25 cellular contexts compared by ENCODE assay signal in the genomic region with DNA sequence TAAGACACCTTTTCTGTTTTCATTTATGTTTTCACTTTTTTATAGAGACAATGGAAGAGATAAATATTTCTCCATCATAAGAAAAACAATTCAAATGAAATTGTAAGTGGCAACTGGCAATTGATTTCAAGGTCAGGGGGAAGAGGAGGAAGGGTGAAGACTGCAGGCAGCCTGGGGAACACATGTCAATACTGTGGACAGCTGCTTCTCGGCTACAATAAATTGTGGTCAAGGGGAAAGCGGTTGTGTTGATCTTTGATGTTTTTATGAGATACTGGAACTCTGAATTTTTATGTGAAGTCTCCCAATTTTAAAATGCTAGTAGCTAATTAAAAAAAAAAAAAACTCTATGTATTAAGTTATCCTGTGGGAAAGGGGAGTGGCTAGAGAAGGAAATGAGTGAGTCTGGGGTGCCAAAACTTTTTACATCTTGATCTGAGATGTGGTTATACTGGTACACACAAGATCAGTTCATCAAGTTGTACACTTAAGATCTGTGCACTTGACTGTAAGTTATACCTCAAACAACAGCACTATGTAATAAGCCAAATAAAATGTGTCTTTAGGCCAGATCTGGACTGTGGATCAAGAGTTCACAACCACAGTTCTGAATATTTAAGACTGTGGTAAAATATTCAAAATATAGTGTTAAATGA.
"Had no signal": no experiment of that assay in that cellular context is flagged by ENCODE, and none has a peak within 500 bp of the region (broad histone marks: within the 10 kb centered on the region; RNA-seq: fewer than 3 reads in every experiment).

No MANE protein-coding gene starts in this region.

- H3K4me3 Mint-ChIP-seq: activated naive CD8-positive, alpha-beta T cell; activated T-cell treated with anti-CD3 and anti-CD28 coated beads, Interleukin-2, amount 50 U/mL, for 24 hours; central memory CD8-positive, alpha-beta T cell; mesothelial cell of epicardium; neural crest cell; stimulated activated memory B cell treated with anti-CD40 and anti-IgM and Interleukin-4, amounts not matched to agents 10 μg/mL and 1 μg/mL and 100 μg/mL, for 72 hours; T-helper 2 cell treated with Interferon-gamma antibody and Interleukin-4, amounts not matched to agents 5 μg/mL and 100 μg/mL, for 36 hours; WTC11 had no signal

- DNase-seq: activated CD8-positive, alpha-beta memory T cell treated with anti-CD3 and anti-CD28 coated beads, Interleukin-2, amount 50 U/mL, for 4 hours; activated naive CD4-positive, alpha-beta T cell; activated T-cell treated with anti-CD3 and anti-CD28 coated beads, Interleukin-2, amount 50 U/mL, for 24 hours; effector memory CD4-positive, alpha-beta T cell; foreskin melanocyte; left ventricle myocardium superior; mammary epithelial cell; occipital lobe; right lobe of liver; small intestine; stimulated activated CD4-positive, alpha-beta T cell treated with anti-CD3 and anti-CD28 coated beads, Interleukin-2, amount 100 ng/mL, for 24 hours; stomach had no signal

- ATAC-seq: esophagus mucosa; left ventricle myocardium superior; right lobe of liver; stimulated activated memory B cell treated with anti-CD40 and anti-IgM and Interleukin-4, amounts not matched to agents 10 μg/mL and 1 μg/mL and 100 μg/mL, for 72 hours; WTC11 had no signal

- H3K4me3 ChIP-seq: breast epithelium, hepatocyte, right lobe of liver, stomach, suprapubic skin, tibial nerve had no signal

- H3K27me3 Mint-ChIP-seq: activated naive CD8-positive, alpha-beta T cell; activated T-cell treated with anti-CD3 and anti-CD28 coated beads, Interleukin-2, amount 50 U/mL, for 24 hours; central memory CD8-positive, alpha-beta T cell; stimulated activated memory B cell treated with anti-CD40 and anti-IgM and Interleukin-4, amounts not matched to agents 10 μg/mL and 1 μg/mL and 100 μg/mL, for 72 hours had no signal

- H3K27me3 ChIP-seq: breast epithelium, hepatocyte, right lobe of liver, stomach, suprapubic skin, tibial nerve had no signal

- H3K36me3 ChIP-seq: breast epithelium, right lobe of liver, suprapubic skin, tibial nerve had no signal

- H3K4me1 Mint-ChIP-seq: stimulated activated memory B cell treated with anti-CD40 and anti-IgM and Interleukin-4, amounts not matched to agents 10 μg/mL and 1 μg/mL and 100 μg/mL, for 72 hours had no signal

- H3K9me3 ChIP-seq: breast epithelium, right lobe of liver, stomach, suprapubic skin, tibial nerve had no signal

- H3K4me1 ChIP-seq: breast epithelium, right lobe of liver, tibial nerve had no signal

- H3K27ac Mint-ChIP-seq: activated naive CD8-positive, alpha-beta T cell; activated T-cell treated with anti-CD3 and anti-CD28 coated beads, Interleukin-2, amount 50 U/mL, for 24 hours; activated T-helper 2 cell treated with anti-CD3 and anti-CD28 coated beads, Interferon-gamma antibody, Interleukin-2, Interleukin-4, amounts not matched to agents 10 μg/mL and 5 μg/mL and 100 μg/mL, durations not matched to agents 14 hours and 24 hours and 36 hours; mesothelial cell of epicardium; stimulated activated memory B cell treated with anti-CD40 and anti-IgM and Interleukin-4, amounts not matched to agents 10 μg/mL and 1 μg/mL and 100 μg/mL, for 72 hours; T-helper 2 cell treated with Interferon-gamma antibody and Interleukin-4, amounts not matched to agents 5 μg/mL and 100 μg/mL, for 36 hours had no signal

- H3K9me3 Mint-ChIP-seq: activated T-cell treated with anti-CD3 and anti-CD28 coated beads, Interleukin-2, amount 50 U/mL, for 24 hours; activated T-helper 2 cell treated with anti-CD3 and anti-CD28 coated beads, Interferon-gamma antibody, Interleukin-2, Interleukin-4, amounts not matched to agents 10 μg/mL and 5 μg/mL and 100 μg/mL, durations not matched to agents 14 hours and 24 hours and 36 hours; central memory CD8-positive, alpha-beta T cell; neural crest cell; stimulated activated memory B cell treated with anti-CD40 and anti-IgM and Interleukin-4, amounts not matched to agents 10 μg/mL and 1 μg/mL and 100 μg/mL, for 72 hours; T-helper 2 cell treated with Interferon-gamma antibody and Interleukin-4, amounts not matched to agents 5 μg/mL and 100 μg/mL, for 36 hours had no signal

- H3K27ac ChIP-seq: breast epithelium, hepatocyte, right lobe of liver, stomach, suprapubic skin, tibial nerve had no signal
